8 cellular contexts compared by ENCODE assay signal in genomic region chr6:45714795-45715507, GRCh38.
DNase-seq lines count a peak whose midpoint lies in the region; ATAC-seq and TF ChIP-seq lines count a peak whose summit lies in the region.

No MANE protein-coding gene starts in this region.

- H3K27ac Mint-ChIP-seq in activated naive CD4-positive, alpha-beta T cell treated with anti-CD3 and anti-CD28 coated beads, Interleukin-2, amount 50 U/mL, for 72 hours = peak overlapping the region; percentile 7 to 95
- H3K27ac Mint-ChIP-seq in osteocyte (ENCODE audit: unreplicated experiment) = peak overlapping the region; percentile 66

- H3K36me3 ChIP-seq in KOPT-K1 (ENCODE audit: insufficient read depth, low read length) = no peaks in the 10 kb centered on the region

- H3K9me3 Mint-ChIP-seq in activated naive CD4-positive, alpha-beta T cell treated with anti-CD3 and anti-CD28 coated beads, Interleukin-2, amount 50 U/mL, for 72 hours = no peaks in the 10 kb centered on the region
- H3K9me3 Mint-ChIP-seq in osteocyte (ENCODE audit: unreplicated experiment) = no peaks in the 10 kb centered on the region

- peak in 1 of 2 donors; percentile 30 for ATAC-seq in activated naive CD4-positive, alpha-beta T cell treated with anti-CD3 and anti-CD28 coated beads, Interleukin-2, amount 50 U/mL, for 72 hours
- ATAC-seq in HG02852 (IDR thresholded peaks at IDR 0.05; ENCODE audit: unreplicated experiment) = no peak

- no peaks in the 10 kb centered on the region for H3K36me3 Mint-ChIP-seq in activated naive CD4-positive, alpha-beta T cell treated with anti-CD3 and anti-CD28 coated beads, Interleukin-2, amount 50 U/mL, for 72 hours
- H3K36me3 Mint-ChIP-seq in osteocyte (ENCODE audit: unreplicated experiment) = no peaks in the 10 kb centered on the region

- peak; percentile 77 for TF ChIP-seq CTCF in GM13977 (IDR thresholded peaks at IDR 0.05; ENCODE audit: extremely low read depth, insufficient read depth, missing control alignments)
- peak; percentile 94 for TF ChIP-seq CTCF in osteocyte (IDR thresholded peaks at IDR 0.05)

- H3K27me3 Mint-ChIP-seq in osteocyte (ENCODE audit: unreplicated experiment) = no peaks in the 10 kb centered on the region

- peaks cover 45% of the 10 kb centered on the region for H3K4me1 Mint-ChIP-seq in osteocyte (ENCODE audit: unreplicated experiment)

- no peak overlapping the region for H3K4me3 Mint-ChIP-seq in osteocyte (ENCODE audit: unreplicated experiment)

- H3K27ac ChIP-seq in KOPT-K1 (ENCODE audit: low read depth, low read length, poor library complexity, severe bottlenecking) = peak overlapping the region; percentile 32

- no peaks in the 10 kb centered on the region for H3K9me3 ChIP-seq in KOPT-K1 (ENCODE audit: insufficient read depth, low read length, poor library complexity, severe bottlenecking)

- in situ Hi-C loops in GM13977 (cut with MboI; ENCODE audit: low pct_unique_long_range_greater_than_20kb, low sequenced_read_pairs, unreplicated experiment) = loop anchor here (10.0 kb wide), 1 partner anchor 290 kb away; no protein-coding TSS in a partner anchor

- DNase-seq in AG20443 (ENCODE audit: low spot score) (peak; percentile 84), GM13977 (ENCODE audit: low spot score) (peak; percentile 57), RPMI7951 (ENCODE audit: low read depth) (peak; percentile 93), globus pallidus (ENCODE audit: low spot score) (peak; percentile 80), osteocyte (ENCODE audit: extremely low spot score, unreplicated experiment) (no peak)
- DNase-seq in activated naive CD4-positive, alpha-beta T cell treated with anti-CD3 and anti-CD28 coated beads, Interleukin-2, amount 50 U/mL, for 72 hours (ENCODE audit: low spot score in 2 of 2) = peak in 1 of 2 donors; percentile 30
